8 cellular contexts compared by ENCODE assay signal in genomic region chr2:240840435-240841060, GRCh38. TPM values are rescaled to one million over a fixed set of nuclear protein-coding genes. Genes with fewer than 3 reads are reported as not detected.
DNase-seq lines count a peak whose midpoint lies in the region; ATAC-seq lines count a peak whose summit lies in the region.

No MANE protein-coding gene starts in this region.

- POLR2A ChIA-PET in activated CD8-positive, alpha-beta T cell treated with anti-CD3 and anti-CD28 coated beads, Interleukin-2, amount 10 ng/mL, durations not matched to agents 7 days and 5 days (lab: Charles Lee), result no interaction called here

- H3K27ac Mint-ChIP-seq in activated T-cell treated with anti-CD3 and anti-CD28 coated beads, Interleukin-2, amount 50 U/mL, for 72 hours, result no peak overlapping the region
- H3K27ac Mint-ChIP-seq in activated T-cell treated with anti-CD3 and anti-CD28 coated beads, Interleukin-2, amount 50 U/mL, for 24 hours, result no peak overlapping the region
- H3K27ac Mint-ChIP-seq in activated CD8-positive, alpha-beta T cell treated with anti-CD3 and anti-CD28 coated beads, Interleukin-2, amount 10 ng/mL, durations not matched to agents 7 days and 5 days, result no peak overlapping the region

- H3K4me3 Mint-ChIP-seq in activated T-cell treated with anti-CD3 and anti-CD28 coated beads, Interleukin-2, amount 50 U/mL, for 72 hours, result no peak overlapping the region
- H3K4me3 Mint-ChIP-seq in activated T-cell treated with anti-CD3 and anti-CD28 coated beads, Interleukin-2, amount 50 U/mL, for 24 hours, result no peak overlapping the region
- no peak overlapping the region for H3K4me3 Mint-ChIP-seq in activated CD8-positive, alpha-beta T cell treated with anti-CD3 and anti-CD28 coated beads, Interleukin-2, amount 10 ng/mL, durations not matched to agents 7 days and 5 days

- ATAC-seq in activated T-cell treated with anti-CD3 and anti-CD28 coated beads, Interleukin-2, amount 50 U/mL, for 72 hours (replicated peaks in 1 of 2), result peak; percentile 40 to 47
- ATAC-seq in activated CD8-positive, alpha-beta T cell treated with anti-CD3 and anti-CD28 coated beads, Interleukin-2, amount 10 ng/mL, durations not matched to agents 7 days and 5 days, result peak; percentile 58
- ATAC-seq in left ventricle myocardium superior (peak; percentile 81), sciatic nerve (peak; percentile 80), HG03378 (IDR thresholded peaks at IDR 0.05; ENCODE audit: unreplicated experiment) (no peak), GM19035 (IDR thresholded peaks at IDR 0.05; ENCODE audit: unreplicated experiment) (no peak)

- peaks cover 6 to 8% of the 10 kb centered on the region in 2 donors for H3K9me3 Mint-ChIP-seq in activated T-cell treated with anti-CD3 and anti-CD28 coated beads, Interleukin-2, amount 50 U/mL, for 72 hours
- no peaks in the 10 kb centered on the region for H3K9me3 Mint-ChIP-seq in activated T-cell treated with anti-CD3 and anti-CD28 coated beads, Interleukin-2, amount 50 U/mL, for 24 hours
- H3K9me3 Mint-ChIP-seq in activated CD8-positive, alpha-beta T cell treated with anti-CD3 and anti-CD28 coated beads, Interleukin-2, amount 10 ng/mL, durations not matched to agents 7 days and 5 days (ENCODE audit: insufficient read depth), result no peaks in the 10 kb centered on the region

- peaks cover 4% of the 10 kb centered on the region for H3K4me1 Mint-ChIP-seq in activated T-cell treated with anti-CD3 and anti-CD28 coated beads, Interleukin-2, amount 50 U/mL, for 72 hours (ENCODE audit: low read depth)
- no peaks in the 10 kb centered on the region for H3K4me1 Mint-ChIP-seq in activated T-cell treated with anti-CD3 and anti-CD28 coated beads, Interleukin-2, amount 50 U/mL, for 24 hours (ENCODE audit: low read depth)
- H3K4me1 Mint-ChIP-seq in activated CD8-positive, alpha-beta T cell treated with anti-CD3 and anti-CD28 coated beads, Interleukin-2, amount 10 ng/mL, durations not matched to agents 7 days and 5 days (ENCODE audit: low read depth), result no peaks in the 10 kb centered on the region

- DNase-seq in activated T-cell treated with anti-CD3 and anti-CD28 coated beads, Interleukin-2, amount 50 U/mL, for 72 hours, result peak in 1 of 2 donors; percentile 22
- no peak for DNase-seq in activated T-cell treated with anti-CD3 and anti-CD28 coated beads, Interleukin-2, amount 50 U/mL, for 24 hours
- DNase-seq in NCI-H1436 treated with DMSO at 0.1 percent for 48 hours (lab: John Stamatoyannopoulos, UW) (peak; percentile 7), left ventricle myocardium superior (peak; percentile 52), sciatic nerve (ENCODE audit: low spot score) (peak; percentile 68)
- DNase-seq in activated CD8-positive, alpha-beta T cell treated with anti-CD3 and anti-CD28 coated beads, Interleukin-2, amount 10 ng/mL, durations not matched to agents 7 days and 5 days, result peak; percentile 41

- CTCF ChIA-PET in activated CD8-positive, alpha-beta T cell treated with anti-CD3 and anti-CD28 coated beads, Interleukin-2, amount 10 ng/mL, durations not matched to agents 7 days and 5 days (lab: Charles Lee), result interaction anchor here (0.8 to 1.5 kb wide), 7 partner anchors 13 to 328 kb away, joined by 3 to 10 read pairs (median 4); partner anchors contain the start of gene CAPN10

- intact Hi-C loops in left ventricle myocardium superior (cut with micrococcal nuclease) (no loop called here), sciatic nerve (cut with DNase I) (no loop called here)

- H3K36me3 Mint-ChIP-seq in activated T-cell treated with anti-CD3 and anti-CD28 coated beads, Interleukin-2, amount 50 U/mL, for 72 hours (ENCODE audit: insufficient read depth in 2 of 2), result peaks cover 3 to 7% of the 10 kb centered on the region in 2 donors
- no peaks in the 10 kb centered on the region for H3K36me3 Mint-ChIP-seq in activated T-cell treated with anti-CD3 and anti-CD28 coated beads, Interleukin-2, amount 50 U/mL, for 24 hours (ENCODE audit: low read depth)
- H3K36me3 Mint-ChIP-seq in activated CD8-positive, alpha-beta T cell treated with anti-CD3 and anti-CD28 coated beads, Interleukin-2, amount 10 ng/mL, durations not matched to agents 7 days and 5 days (ENCODE audit: low read depth), result no peaks in the 10 kb centered on the region

- H3K27me3 Mint-ChIP-seq in activated T-cell treated with anti-CD3 and anti-CD28 coated beads, Interleukin-2, amount 50 U/mL, for 72 hours (ENCODE audit: low read depth), result peaks cover 10% of the 10 kb centered on the region
- peaks cover 8% of the 10 kb centered on the region for H3K27me3 Mint-ChIP-seq in activated T-cell treated with anti-CD3 and anti-CD28 coated beads, Interleukin-2, amount 50 U/mL, for 24 hours
- peaks cover 13% of the 10 kb centered on the region for H3K27me3 Mint-ChIP-seq in activated CD8-positive, alpha-beta T cell treated with anti-CD3 and anti-CD28 coated beads, Interleukin-2, amount 10 ng/mL, durations not matched to agents 7 days and 5 days (ENCODE audit: low read depth)

RNA-seq across cellular contexts. Expression of gene KIF1A, which starts 20.5 kb away (rescaled TPM):
- 10 to 100 TPM; 28.8 to 30.1 TPM for total RNA-seq in activated T-cell treated with anti-CD3 and anti-CD28 coated beads, Interleukin-2, amount 50 U/mL, for 72 hours
- 1 to 10 TPM in 1 of 2 experiments, under 1 TPM in 1; 0.81 to 1.5 TPM for total RNA-seq in activated CD8-positive, alpha-beta T cell treated with anti-CD3 and anti-CD28 coated beads, Interleukin-2, amount 10 ng/mL, durations not matched to agents 7 days and 5 days
- total RNA-seq in left ventricle myocardium superior (1.6 TPM), sciatic nerve (123 TPM)

RNA-seq across cellular contexts. Expression of gene AGXT, which starts 28.1 kb away (rescaled TPM):
- not detected for total RNA-seq in activated T-cell treated with anti-CD3 and anti-CD28 coated beads, Interleukin-2, amount 50 U/mL, for 72 hours
- total RNA-seq in activated CD8-positive, alpha-beta T cell treated with anti-CD3 and anti-CD28 coated beads, Interleukin-2, amount 10 ng/mL, durations not matched to agents 7 days and 5 days, result not detected
- 0.12 TPM for total RNA-seq in left ventricle myocardium superior
- total RNA-seq in sciatic nerve, result not detected

RNA-seq across cellular contexts. Expression of gene MAB21L4, which starts 55.4 kb away (rescaled TPM):
- total RNA-seq in activated T-cell treated with anti-CD3 and anti-CD28 coated beads, Interleukin-2, amount 50 U/mL, for 72 hours, result not detected
- total RNA-seq in activated CD8-positive, alpha-beta T cell treated with anti-CD3 and anti-CD28 coated beads, Interleukin-2, amount 10 ng/mL, durations not matched to agents 7 days and 5 days, result not detected
- total RNA-seq in left ventricle myocardium superior, result not detected
- not detected for total RNA-seq in sciatic nerve

Comparison
In these comparisons a context has a peak if more than half of its experiments do, and no peak if none do; other contexts are left out.
1. ATAC-seq: peak in activated T-cell treated with anti-CD3 and anti-CD28 coated beads, Interleukin-2, amount 50 U/mL, for 72 hours (2 of 2), activated CD8-positive, alpha-beta T cell treated with anti-CD3 and anti-CD28 coated beads, Interleukin-2, amount 10 ng/mL, durations not matched to agents 7 days and 5 days (single experiment), left ventricle myocardium superior (single experiment) and sciatic nerve (single experiment); none in HG03378 (single experiment) and GM19035 (single experiment).
2. RNA of gene KIF1A, which starts 20.5 kb away (total RNA-seq): 123 TPM in sciatic nerve (single experiment) and 28.8 to 30.1 TPM in activated T-cell treated with anti-CD3 and anti-CD28 coated beads, Interleukin-2, amount 50 U/mL, for 72 hours; 1.6 TPM in left ventricle myocardium superior (single experiment) and 0.81 to 1.5 TPM in activated CD8-positive, alpha-beta T cell treated with anti-CD3 and anti-CD28 coated beads, Interleukin-2, amount 10 ng/mL, durations not matched to agents 7 days and 5 days; every median in the first group is over 10 times any median in the second.